Comparison of ENCODE assay signal across 22 cellular contexts in genomic region chr7:93758621-93759020, GRCh38.
"Had no signal": no experiment of that assay in that cellular context is flagged by ENCODE, and none has a peak within 500 bp of the region (broad histone marks: within the 10 kb centered on the region; RNA-seq: fewer than 3 reads in every experiment).

No MANE protein-coding gene starts in this region.

- ATAC-seq: HepG2 had no signal

- H3K4me3 ChIP-seq: MG63 had no signal

- H3K9me3 ChIP-seq: MG63, SK-N-SH had no signal

- H3K27me3 ChIP-seq: MG63 had no signal

- H3K27ac ChIP-seq: RWPE1 had no signal

- DNase-seq: IMR-90, Karpas-422, KG1, MG63, NCI-H1092, NCI-H1105 treated with DMSO at 0.1 percent for 48 hours, NCI-H1436, NCI-H187, NCI-H2029, NCI-H2081 treated with DMSO at 0.1 percent for 48 hours, NCI-H2171, NCI-H226, NCI-H446, NCI-H510A, NCI-H524 treated with DMSO at 0.1 percent for 48 hours, NCI-H69, NCI-H774, SHP77, SK-N-SH, SW 1271 had no signal

- H3K4me2 ChIP-seq: SK-N-SH had no signal

- H3K36me3 ChIP-seq: MG63 had no signal

- H3K9ac ChIP-seq: SK-N-SH had no signal

- FAIRE-seq: HepG2 had no signal
